In the genomic region with DNA sequence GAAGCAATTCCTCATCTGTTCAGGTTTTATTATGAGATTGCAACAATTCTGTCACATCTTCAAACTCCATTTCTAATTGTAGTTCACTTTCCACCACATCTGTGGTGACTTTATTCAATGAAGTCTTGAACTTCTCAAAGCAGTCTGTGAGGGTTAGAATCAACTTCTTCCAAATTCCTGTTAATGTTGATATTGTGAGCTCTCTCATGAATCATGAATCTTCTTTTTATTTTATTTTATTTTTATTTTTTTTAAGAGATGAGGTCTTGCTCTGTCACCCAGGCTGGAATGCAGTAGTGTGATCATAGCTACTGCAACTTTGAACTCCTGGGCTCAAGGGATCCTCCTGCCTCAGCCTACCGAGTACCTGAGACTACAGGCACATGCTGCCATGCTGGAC, we compare ENCODE assay signal across 1 cellular context.
TF ChIP-seq lines count a peak whose summit lies in the region.

No MANE protein-coding gene starts in this region.

TF ChIP-seq in IMR-90, 13 proteins besides CTCF, POLR2A, EP300 and RAD21 (continued from another document):
- no peak for TF ChIP-seq CEBPB (IDR thresholded peaks at IDR 0.05; ENCODE audit: low read depth, low read length)
- no peak for TF ChIP-seq FOS (IDR thresholded peaks at IDR 0.05; ENCODE audit: low read depth, low read length)
- TF ChIP-seq, protein P1, sequence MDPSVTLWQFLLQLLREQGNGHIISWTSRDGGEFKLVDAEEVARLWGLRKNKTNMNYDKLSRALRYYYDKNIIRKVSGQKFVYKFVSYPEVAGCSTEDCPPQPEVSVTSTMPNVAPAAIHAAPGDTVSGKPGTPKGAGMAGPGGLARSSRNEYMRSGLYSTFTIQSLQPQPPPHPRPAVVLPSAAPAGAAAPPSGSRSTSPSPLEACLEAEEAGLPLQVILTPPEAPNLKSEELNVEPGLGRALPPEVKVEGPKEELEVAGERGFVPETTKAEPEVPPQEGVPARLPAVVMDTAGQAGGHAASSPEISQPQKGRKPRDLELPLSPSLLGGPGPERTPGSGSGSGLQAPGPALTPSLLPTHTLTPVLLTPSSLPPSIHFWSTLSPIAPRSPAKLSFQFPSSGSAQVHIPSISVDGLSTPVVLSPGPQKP (IDR thresholded peaks at IDR 0.05; ENCODE audit: borderline replicate concordance, low read depth, low read length), result no peak
- no peak for TF ChIP-seq NFE2L2 (IDR thresholded peaks at IDR 0.05; ENCODE audit: low read depth, low read length)
- TF ChIP-seq MAZ (IDR thresholded peaks at IDR 0.05; ENCODE audit: borderline replicate concordance, low read depth, low read length), result no peak
- no peak for TF ChIP-seq BHLHE40 (IDR thresholded peaks at IDR 0.05; ENCODE audit: low read depth, low read length)
TF ChIP-seq in IMR-90: peak in this region for 0.
